Comparison of ENCODE assay signal across 10 cellular contexts in the genomic region with DNA sequence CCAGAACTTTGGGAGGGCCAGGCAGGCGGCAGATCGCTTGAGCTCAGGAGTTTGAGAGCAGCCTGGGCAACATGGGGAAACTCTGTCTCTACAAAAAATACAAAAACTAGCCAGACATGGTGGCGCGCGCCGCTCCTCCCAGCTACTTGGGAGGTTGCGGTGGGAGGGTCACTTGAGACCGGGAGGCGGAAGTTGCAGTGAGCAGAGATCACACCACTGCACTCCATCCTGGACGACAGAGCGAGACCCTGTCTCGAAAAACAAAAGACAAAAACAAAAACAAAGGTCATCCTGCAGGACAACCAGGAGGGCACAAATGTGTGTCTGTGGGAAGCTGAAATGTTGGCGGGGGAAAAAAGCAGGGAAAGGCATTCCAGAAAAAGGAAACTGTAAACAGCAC.
DNase-seq lines count a peak whose midpoint lies in the region; ATAC-seq and TF ChIP-seq lines count a peak whose summit lies in the region.
"Had no signal": no experiment of that assay in that cellular context is flagged by ENCODE, and none has a peak within 500 bp of the region (broad histone marks: within the 10 kb centered on the region; RNA-seq: fewer than 3 reads in every experiment).

No MANE protein-coding gene starts in this region.

- no peaks in the 10 kb centered on the region for H3K9me3 Mint-ChIP-seq in MCF 10A (ENCODE audit: unreplicated experiment)

- no peaks in the 10 kb centered on the region for H3K27me3 ChIP-seq in SK-N-SH (ENCODE audit: insufficient read depth)
- no peaks in the 10 kb centered on the region for H3K27me3 ChIP-seq in liver (ENCODE audit: control insufficient read depth in 4 of 4, insufficient read depth in 4 of 4, low read length in 3 of 4)
- H3K27me3 ChIP-seq in suprapubic skin = no peaks in the 10 kb centered on the region
- H3K27me3 ChIP-seq: ovary had no signal

- no TSS peak for BruUV-seq in MCF 10A (replicated peaks; lab: Mats Ljungman, UMichigan)

- H3K27me3 Mint-ChIP-seq in MCF 10A (ENCODE audit: insufficient read depth, unreplicated experiment) = no peaks in the 10 kb centered on the region

- H3K4me2 ChIP-seq in SK-N-SH = no peak overlapping the region; the same call in 1 of the 2 replicates

- H4K20me1 ChIP-seq in SK-N-SH (ENCODE audit: insufficient read depth) = no peaks in the 10 kb centered on the region

- H3K9me3 ChIP-seq in SK-N-SH (no peaks in the 10 kb centered on the region), liver (ENCODE audit: control insufficient read depth in 4 of 4, low read length in 3 of 4) (no peaks in the 10 kb centered on the region), suprapubic skin (no peaks in the 10 kb centered on the region)
- H3K9me3 ChIP-seq: ovary had no signal

- H3K9ac ChIP-seq in SK-N-SH (peak overlapping the region; percentile 98; the same call in 1 of the 2 replicates), liver (ENCODE audit: low read depth in 1 of 2, low read length in 2 of 2) (peak overlapping the region in 1 of 2 donors; percentile 72)

- no peak for TF ChIP-seq POLR2A in suprapubic skin (IDR thresholded peaks at IDR 0.05)

- peaks cover 42% of the 10 kb centered on the region for H3K4me1 Mint-ChIP-seq in MCF 10A (ENCODE audit: insufficient read depth, unreplicated experiment)

- peaks cover 31% of the 10 kb centered on the region for H3K36me3 Mint-ChIP-seq in MCF 10A (ENCODE audit: insufficient read depth, unreplicated experiment)

- CTCF ChIA-PET in SK-N-SH (lab: Yijun Ruan, JAX) (interaction anchor here (0.6 to 1.8 kb wide), 5 partner anchors 50 to 617 kb away, joined by 3 to 10 read pairs (median 6); a partner anchor contains a TSS), MCF 10A (lab: Yijun Ruan, JAX) (interaction anchor here (0.5 to 3.5 kb wide), 8 partner anchors 13 to 1673 kb away, joined by 3 to 18 read pairs (median 3); a partner anchor contains a TSS)

- peak overlapping the region; percentile 99 to 100 for H3K27ac ChIP-seq in SK-N-SH (ENCODE audit: low read depth in 2 of 2, low read length in 1 of 2)
- peak overlapping the region; percentile 99 to 100 for H3K27ac ChIP-seq in liver (ENCODE audit: low read depth in 1 of 2, low read length in 2 of 2)
- peak overlapping the region; percentile 99 for H3K27ac ChIP-seq in suprapubic skin

- H3K4me1 ChIP-seq in SK-N-SH (ENCODE audit: control insufficient read depth in 1 of 2, insufficient read depth in 2 of 2, low read depth in 1 of 2, low read length in 1 of 2) (peaks cover 28 to 29% of the 10 kb centered on the region in 2 experiments), liver (ENCODE audit: control insufficient read depth in 4 of 4, insufficient read depth in 4 of 4, low read length in 3 of 4) (peaks cover 0 to 11% (median 2%) of the 10 kb centered on the region in 4 donors), suprapubic skin (peaks cover 29% of the 10 kb centered on the region)

- POLR2A ChIA-PET in SK-N-SH (lab: Yijun Ruan, JAX) = interaction anchor here (3.2 to 4.9 kb wide), 2 partner anchors 105 to 133 kb away, joined by 23 to 47 read pairs; a partner anchor contains a TSS
- POLR2A ChIA-PET in MCF 10A (lab: Yijun Ruan, JAX) = interaction anchor here (1.4 to 10.4 kb wide), 11 partner anchors 15 to 316 kb away, joined by 3 to 719 read pairs (median 10); a partner anchor contains a TSS

- TF ChIP-seq CTCF in SK-N-SH (IDR thresholded peaks at IDR 0.05) (no peak), MCF 10A (IDR thresholded peaks at IDR 0.05; ENCODE audit: unreplicated experiment) (no peak), liver (IDR thresholded peaks at IDR 0.05; ENCODE audit: low read depth, low read length, missing input control) (no peak), suprapubic skin (IDR thresholded peaks at IDR 0.05) (no peak)

- H3F3A ChIP-seq in SK-N-SH (replicated peaks; ENCODE audit: insufficient read depth) = peaks cover 51% of the 10 kb centered on the region

- H3K4me3 ChIP-seq in SK-N-SH (ENCODE audit: low read depth in 2 of 2, low read length in 1 of 2) (no peak overlapping the region), liver (ENCODE audit: low read depth in 1 of 3, low read length in 3 of 3) (no peak overlapping the region), suprapubic skin (peak overlapping the region; percentile 84)

- peaks cover 16% of the 10 kb centered on the region for H3K79me2 ChIP-seq in SK-N-SH (ENCODE audit: insufficient read depth)

- DNase-seq in SK-N-SH (no peak), MCF 10A (ENCODE audit: unreplicated experiment) (no peak), suprapubic skin (ENCODE audit: low spot score in 2 of 2) (no peak), NCI-H748 treated with DMSO at 0.1 percent for 48 hours (lab: John Stamatoyannopoulos, UW) (no peak), UCSD-AML1 (lab: John Stamatoyannopoulos, UW; ENCODE audit: unreplicated experiment) (no peak)
- DNase-seq: NCI-H1105 had no signal

- H3K27ac Mint-ChIP-seq in MCF 10A (ENCODE audit: low read depth, unreplicated experiment) = peak overlapping the region; percentile 100

- intact Hi-C loops in MCF 10A (cut with micrococcal nuclease) = no loop called here

- TF ChIP-seq EP300 in SK-N-SH (IDR thresholded peaks at IDR 0.05; ENCODE audit: borderline replicate concordance in 1 of 2, low read depth in 1 of 2, low read length in 1 of 2) (no peak), suprapubic skin (IDR thresholded peaks at IDR 0.05) (no peak)

- no peaks in the 10 kb centered on the region for H3K9me2 ChIP-seq in SK-N-SH

- no peak overlapping the region for H2AFZ ChIP-seq in SK-N-SH (ENCODE audit: low read depth)

- WGBS in SK-N-SH (ENCODE audit: low lambda C conversion rate) = 97% methylated on average over 13 of the region's 13 CpGs
- WGBS in liver = 71% methylated on average over 13 of the region's 13 CpGs
- WGBS in suprapubic skin = 73% methylated on average over 13 of the region's 13 CpGs

- peak overlapping the region; percentile 98 for H3K4me3 Mint-ChIP-seq in MCF 10A (ENCODE audit: unreplicated experiment)

- TF ChIP-seq RAD21 in SK-N-SH (IDR thresholded peaks at IDR 0.05; ENCODE audit: low read length) (no peak), liver (IDR thresholded peaks at IDR 0.05) (peak in 1 of 2 donors; percentile 17)

- ATAC-seq in SK-N-SH treated with all-trans-retinoic acid at 6 μM for 48 hours (no peak), HG03139 (IDR thresholded peaks at IDR 0.05; ENCODE audit: unreplicated experiment) (no peak)

- no peaks in the 10 kb centered on the region for H3K36me3 ChIP-seq in SK-N-SH (replicated peaks in 1 of 2; ENCODE audit: control insufficient read depth in 1 of 2, insufficient read depth in 2 of 2, low read length in 1 of 2)
- no peaks in the 10 kb centered on the region for H3K36me3 ChIP-seq in liver (ENCODE audit: control insufficient read depth in 4 of 4, insufficient read depth in 3 of 4, low read depth in 1 of 4, low read length in 3 of 4)
- H3K36me3 ChIP-seq in suprapubic skin = no peaks in the 10 kb centered on the region
- H3K36me3 ChIP-seq: ovary had no signal

TF ChIP-seq in SK-N-SH, 30 proteins besides CTCF, POLR2A, EP300 and RAD21:
- TF ChIP-seq TAF1 (IDR thresholded peaks at IDR 0.05; ENCODE audit: borderline replicate concordance, low read depth, low read length) (no peak), TCF12 (IDR thresholded peaks at IDR 0.05) (no peak), TEAD4 (IDR thresholded peaks at IDR 0.05; ENCODE audit: borderline replicate concordance, insufficient read depth) (no peak), POLR2AphosphoS5 (IDR thresholded peaks at IDR 0.05; ENCODE audit: low read depth, low read length) (no peak), GATA2 (CRISPR knock-in tag; IDR thresholded peaks at IDR 0.05) (no peak), JUND (IDR thresholded peaks at IDR 0.05) (no peak), SIN3A (IDR thresholded peaks at IDR 0.05; ENCODE audit: borderline replicate concordance, low read depth, low read length) (no peak)
- TF ChIP-seq, protein P1, sequence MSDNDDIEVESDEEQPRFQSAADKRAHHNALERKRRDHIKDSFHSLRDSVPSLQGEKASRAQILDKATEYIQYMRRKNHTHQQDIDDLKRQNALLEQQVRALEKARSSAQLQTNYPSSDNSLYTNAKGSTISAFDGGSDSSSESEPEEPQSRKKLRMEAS (IDR thresholded peaks at IDR 0.05; ENCODE audit: low read depth) = no peak

TF ChIP-seq in SK-N-SH treated with all-trans-retinoic acid at 6 μM for 48 hours, 23 proteins besides CTCF, POLR2A, EP300 and RAD21 (continues in another document):
- TF ChIP-seq CSDC2 (CRISPR knock-in tag; IDR thresholded peaks at IDR 0.05) (no peak), ARNTL (CRISPR knock-in tag; IDR thresholded peaks at IDR 0.05; ENCODE audit: borderline replicate concordance, low read depth) (no peak), ZFP3 (CRISPR knock-in tag; IDR thresholded peaks at IDR 0.05) (no peak), ZNF565 (CRISPR knock-in tag; conservative IDR thresholded peaks at IDR 0.05; ENCODE audit: low read depth) (no peak), ISL1 (CRISPR knock-in tag; IDR thresholded peaks at IDR 0.05) (no peak), ZC3H10 (CRISPR knock-in tag; IDR thresholded peaks at IDR 0.05) (no peak), TCF4 (CRISPR knock-in tag; IDR thresholded peaks at IDR 0.05; ENCODE audit: borderline replicate concordance) (no peak), BACH2 (CRISPR knock-in tag; IDR thresholded peaks at IDR 0.05; ENCODE audit: borderline replicate concordance) (no peak), GLIS3 (CRISPR knock-in tag; IDR thresholded peaks at IDR 0.05) (no peak)

TF ChIP-seq in liver, 16 proteins besides CTCF, POLR2A, EP300 and RAD21 (continues in another document):
- TF ChIP-seq RXRA (IDR thresholded peaks at IDR 0.05) (no peak), YY1 (IDR thresholded peaks at IDR 0.05) (no peak), FOXA2 (IDR thresholded peaks at IDR 0.05) (no peak)
